Comparison of ENCODE assay signal across 11 cellular contexts in the genomic region with DNA sequence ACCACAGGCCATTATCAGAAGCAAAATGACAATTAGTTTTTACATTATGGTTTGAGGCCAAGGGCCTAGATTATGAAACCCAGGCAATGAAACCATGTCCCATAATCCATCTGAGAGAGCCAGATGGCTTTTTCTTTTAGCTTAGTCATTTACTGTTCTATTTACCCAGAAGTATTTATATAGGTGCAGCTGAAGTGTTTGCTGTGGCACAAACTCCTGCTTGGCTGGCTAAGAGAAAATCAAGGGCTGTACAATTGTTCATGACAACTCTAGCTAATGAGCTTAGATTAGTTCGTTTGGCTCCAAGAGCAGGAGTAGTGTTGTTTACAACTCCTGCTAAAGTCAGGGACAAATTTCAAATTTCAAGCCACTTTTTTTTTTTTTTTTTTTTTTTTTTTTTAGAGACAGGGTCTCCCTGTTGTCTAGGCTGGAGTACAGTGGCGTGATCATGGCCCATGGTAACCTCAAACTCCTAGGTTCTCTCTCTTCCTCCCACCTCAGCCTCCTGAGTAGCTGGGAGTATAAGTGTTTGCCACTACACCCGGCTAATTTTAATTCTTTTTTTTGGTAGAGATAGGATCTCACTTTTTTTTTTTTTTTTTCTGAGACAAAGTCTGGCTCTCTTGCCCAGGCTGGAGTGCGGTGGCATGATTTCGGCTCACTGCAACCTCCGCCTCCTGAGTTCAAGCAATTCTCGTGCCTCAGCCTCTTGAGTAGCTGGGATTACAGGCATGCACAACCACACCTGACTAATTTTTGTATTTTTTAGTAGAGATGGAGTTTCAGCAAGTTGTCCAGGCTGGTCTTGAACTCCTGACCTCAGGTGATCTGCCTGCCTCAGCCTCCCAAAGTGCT. TPM values are rescaled to one million over a fixed set of nuclear protein-coding genes. Genes with fewer than 3 reads are reported as not detected.
A peak's percentile ranks its signal among the peaks of the same experiment; 100 is the strongest.
DNase-seq lines count a peak whose midpoint lies in the region; ATAC-seq and TF ChIP-seq lines count a peak whose summit lies in the region.
"Had no signal": no experiment of that assay in that cellular context is flagged by ENCODE, and none has a peak within 500 bp of the region (broad histone marks: within the 10 kb centered on the region; RNA-seq: fewer than 3 reads in every experiment).

No MANE protein-coding gene starts in this region.

- in situ Hi-C loops in transverse colon (cut with MboI; ENCODE audit: low pct_ligation_motif_present in 1 of 4, low pct_unique_long_range_greater_than_20kb in 1 of 4, low sequenced_read_pairs in 3 of 4): no loop called here

- H3K36me3 Mint-ChIP-seq in activated CD4-positive, alpha-beta T cell treated with anti-CD3 and anti-CD28 coated beads, Interleukin-2, amount 10 ng/mL, durations not matched to agents 7 days and 5 days (ENCODE audit: low read depth): no peaks in the 10 kb centered on the region
- H3K36me3 Mint-ChIP-seq: CD4-positive, CD25-positive, alpha-beta regulatory T cell had no signal

- ATAC-seq in left colon: peak; percentile 80
- no peak for ATAC-seq in HG02571 (IDR thresholded peaks at IDR 0.05; ENCODE audit: unreplicated experiment)
- ATAC-seq: activated T-helper 17 cell treated with anti-CD3 and anti-CD28 coated beads, Interleukin-2, amount 50 U/mL, for 72 hours had no signal

- no peak for TF ChIP-seq CTCF in LNCaP clone FGC (IDR thresholded peaks at IDR 0.05; ENCODE audit: control insufficient read depth, extremely low read depth, insufficient read depth)
- TF ChIP-seq CTCF in transverse colon (IDR thresholded peaks at IDR 0.05): no peak

- H3K27ac ChIP-seq in transverse colon: no peak overlapping the region

- H3K4me3 ChIP-seq in LNCaP clone FGC (ENCODE audit: low read depth, low read length) (no peak overlapping the region), transverse colon (no peak overlapping the region)

- peaks cover 4% of the 10 kb centered on the region for H3K4me1 Mint-ChIP-seq in activated CD4-positive, alpha-beta T cell treated with anti-CD3 and anti-CD28 coated beads, Interleukin-2, amount 10 ng/mL, durations not matched to agents 7 days and 5 days
- H3K4me1 Mint-ChIP-seq: activated T-helper 17 cell treated with anti-CD3 and anti-CD28 coated beads, Interleukin-2, amount 50 U/mL, for 72 hours had no signal

- H3K36me3 ChIP-seq in transverse colon: no peaks in the 10 kb centered on the region

- no peak overlapping the region for H3K4me3 Mint-ChIP-seq in activated CD4-positive, alpha-beta T cell treated with anti-CD3 and anti-CD28 coated beads, Interleukin-2, amount 10 ng/mL, durations not matched to agents 7 days and 5 days
- H3K4me3 Mint-ChIP-seq: activated T-helper 17 cell treated with anti-CD3 and anti-CD28 coated beads, Interleukin-2, amount 50 U/mL, for 72 hours; CD4-positive, CD25-positive, alpha-beta regulatory T cell had no signal

- no peak for TF ChIP-seq EP300 in transverse colon (IDR thresholded peaks at IDR 0.05; ENCODE audit: low read depth)

- no peaks in the 10 kb centered on the region for H3K27me3 ChIP-seq in transverse colon

- peaks cover 0 to 8% (median 0%) of the 10 kb centered on the region in 4 donors for H3K4me1 ChIP-seq in transverse colon

- DNase-seq in LNCaP clone FGC (ENCODE audit: low read depth): peak; percentile 25
- peak; percentile 41 to 56 for DNase-seq in NCI-H187 (lab: John Stamatoyannopoulos, UW)
- DNase-seq in NCI-H69 (lab: John Stamatoyannopoulos, UW): peak; percentile 92
- no peak for DNase-seq in left colon
- DNase-seq in activated CD4-positive, alpha-beta T cell treated with anti-CD3 and anti-CD28 coated beads, Interleukin-2, amount 10 ng/mL, durations not matched to agents 7 days and 5 days: no peak
- no peak for DNase-seq in activated gamma-delta T cell treated with Interleukin-2 at 50 U/mL for 16 hours
- no peak for DNase-seq in transverse colon
- DNase-seq: activated CD4-positive, alpha-beta T cell treated with anti-CD3 and anti-CD28 coated beads, Interleukin-2, amount 50 U/mL, for 4 hours; CD4-positive, CD25-positive, alpha-beta regulatory T cell had no signal

- no peaks in the 10 kb centered on the region for H3K9me3 ChIP-seq in transverse colon

- H3K27me3 Mint-ChIP-seq in activated CD4-positive, alpha-beta T cell treated with anti-CD3 and anti-CD28 coated beads, Interleukin-2, amount 10 ng/mL, durations not matched to agents 7 days and 5 days: no peaks in the 10 kb centered on the region
- H3K27me3 Mint-ChIP-seq: activated T-helper 17 cell treated with anti-CD3 and anti-CD28 coated beads, Interleukin-2, amount 50 U/mL, for 72 hours; CD4-positive, CD25-positive, alpha-beta regulatory T cell had no signal

- 44 to 83% methylated on average over 1 to 7 of the region's 7 CpGs for WGBS in transverse colon (ENCODE audit: low coverage in 1 of 2), 2 donors

- no peaks in the 10 kb centered on the region for H3K9me3 Mint-ChIP-seq in activated CD4-positive, alpha-beta T cell treated with anti-CD3 and anti-CD28 coated beads, Interleukin-2, amount 10 ng/mL, durations not matched to agents 7 days and 5 days
- H3K9me3 Mint-ChIP-seq: activated T-helper 17 cell treated with anti-CD3 and anti-CD28 coated beads, Interleukin-2, amount 50 U/mL, for 72 hours; CD4-positive, CD25-positive, alpha-beta regulatory T cell had no signal

- intact Hi-C loops in left colon (cut with DNase I, micrococcal nuclease): no loop called here
- intact Hi-C loops in transverse colon (cut with DNase I; ENCODE audit: low total_unique reads): no loop called here

- CTCF ChIA-PET in activated CD4-positive, alpha-beta T cell treated with anti-CD3 and anti-CD28 coated beads, Interleukin-2, amount 10 ng/mL, durations not matched to agents 7 days and 5 days (lab: Charles Lee): no interaction called here

- no peak overlapping the region for H3K27ac Mint-ChIP-seq in activated CD4-positive, alpha-beta T cell treated with anti-CD3 and anti-CD28 coated beads, Interleukin-2, amount 10 ng/mL, durations not matched to agents 7 days and 5 days
- H3K27ac Mint-ChIP-seq: activated T-helper 17 cell treated with anti-CD3 and anti-CD28 coated beads, Interleukin-2, amount 50 U/mL, for 72 hours had no signal

- TF ChIP-seq POLR2A in transverse colon (IDR thresholded peaks at IDR 0.05): no peak

- POLR2A ChIA-PET in activated CD4-positive, alpha-beta T cell treated with anti-CD3 and anti-CD28 coated beads, Interleukin-2, amount 10 ng/mL, durations not matched to agents 7 days and 5 days (lab: Charles Lee): no interaction called here

RNA-seq across cellular contexts. Expression of gene REV1, which starts 18.4 kb away (rescaled TPM):
- total RNA-seq in left colon: 10 to 100 TPM; 40.8 to 44.0 TPM
- total RNA-seq in activated CD4-positive, alpha-beta T cell treated with anti-CD3 and anti-CD28 coated beads, Interleukin-2, amount 10 ng/mL, durations not matched to agents 7 days and 5 days: 10 to 100 TPM; 37.4 to 40.7 TPM
- 100 to 1,000 TPM in 2 of 4 donors, 10 to 100 TPM in 2; 23.2 to 199 (median 73.5) TPM for total RNA-seq in transverse colon

Comparison
In these comparisons a context has a peak if more than half of its experiments do, and no peak if none do; other contexts are left out.
1. DNase-seq: peak in LNCaP clone FGC (single experiment), NCI-H187 (2 of 2) and NCI-H69 (single experiment); none in left colon (0 of 2), activated CD4-positive, alpha-beta T cell treated with anti-CD3 and anti-CD28 coated beads, Interleukin-2, amount 10 ng/mL, durations not matched to agents 7 days and 5 days (single experiment), activated gamma-delta T cell treated with Interleukin-2 at 50 U/mL for 16 hours (single experiment) and transverse colon (single experiment).